In the genomic region with DNA sequence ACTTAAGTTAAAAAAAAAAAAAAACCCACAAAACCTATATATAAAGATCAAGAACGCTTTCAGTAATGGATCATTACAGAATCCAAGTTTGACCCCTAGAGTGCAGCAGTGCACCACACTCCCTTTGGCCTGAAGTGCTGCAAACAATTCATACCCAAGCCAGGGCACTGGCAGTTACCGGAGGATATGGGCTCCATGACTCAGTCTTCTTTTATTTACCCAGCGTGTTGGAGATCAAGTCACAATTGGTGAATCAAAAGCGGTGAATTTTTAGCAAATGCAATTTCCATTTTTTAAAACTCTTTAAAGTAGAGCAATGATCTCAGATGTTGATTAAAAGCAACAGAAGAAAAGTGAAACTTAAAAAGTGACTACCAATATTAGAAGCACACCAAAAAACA, we compare ENCODE assay signal across 8 cellular contexts. TPM values are rescaled to one million over a fixed set of nuclear protein-coding genes. Genes with fewer than 3 reads are reported as not detected.
DNase-seq lines count a peak whose midpoint lies in the region; ATAC-seq, FAIRE-seq and TF ChIP-seq lines count a peak whose summit lies in the region.

No MANE protein-coding gene starts in this region.

- no peak overlapping the region; the same call in 1 of the 2 replicates for H2AFZ ChIP-seq in Loucy (ENCODE audit: low read length)

- peaks cover 33% of the 10 kb centered on the region; the same call in 1 of the 2 replicates for H3K36me3 ChIP-seq in Loucy (ENCODE audit: insufficient read depth, low read length)

- H3K4me3 ChIP-seq in A549 (no peak overlapping the region; the same call in 2 of the 3 replicates), Loucy (ENCODE audit: low read length, poor library complexity, severe bottlenecking) (peak overlapping the region; percentile 36)

- peaks cover 13% of the 10 kb centered on the region; the same call in 1 of the 2 replicates for H3K79me2 ChIP-seq in Loucy (ENCODE audit: insufficient read depth, low read length)

- no peaks in the 10 kb centered on the region for H3K27me3 ChIP-seq in Loucy (ENCODE audit: insufficient read depth, low read length, poor library complexity, severe bottlenecking)

- peak; percentile 73 for FAIRE-seq in A549 (lab: Jason Lieb, UNC)
- FAIRE-seq in GM18507 (lab: Jason Lieb, UNC) = peak; percentile 83

- no peak for TF ChIP-seq POLR2A in A549 (IDR thresholded peaks at IDR 0.05; ENCODE audit: low read length)

- TF ChIP-seq EP300 in A549 (IDR thresholded peaks at IDR 0.05) = no peak

- ATAC-seq in A549 (peak; percentile 99), omental fat pad (ENCODE audit: low FRiP score) (peak; percentile 98)

- H3K9me2 ChIP-seq in Loucy (replicated peaks; ENCODE audit: low read depth, low read length) = no peaks in the 10 kb centered on the region

- DNase-seq in A549 (ENCODE audit: low read depth in 1 of 2, low spot score in 1 of 2) (peak; percentile 91 to 97), GM18507 (ENCODE audit: extremely low spot score, insufficient read length, low read depth) (peak; percentile 51), SK-MEL-5 (ENCODE audit: low read depth, low spot score) (peak; percentile 87), foreskin melanocyte (peak; percentile 72), omental fat pad (ENCODE audit: low spot score) (peak; percentile 55)
- peak; percentile 15 to 58 (median 28) for DNase-seq in activated naive CD4-positive, alpha-beta T cell (lab: John Stamatoyannopoulos, UW)

- H3K27ac ChIP-seq in A549 (peak overlapping the region in 1 of 2 experiments; percentile 8; a peak in 1 of 6 replicates), temporal lobe (ENCODE audit: low read depth, low read length) (peak overlapping the region; percentile 58)

- CTCF ChIA-PET in A549 (lab: Yijun Ruan, JAX) = interaction anchor here (0.6 to 17.2 kb wide), 58 partner anchors 9 to 602 kb away, joined by 3 to 417 read pairs (median 5); partner anchors contain the start of genes ABI3, GNGT2, PHB1 and ZNF652

- H3F3A ChIP-seq in Loucy (ENCODE audit: low read depth) = no peaks in the 10 kb centered on the region

- no peaks in the 10 kb centered on the region for H4K20me1 ChIP-seq in Loucy (ENCODE audit: insufficient read depth, low read length, poor library complexity, severe bottlenecking)

- H3K9ac ChIP-seq in Loucy (ENCODE audit: low read depth, low read length, poor library complexity, severe bottlenecking) = peak overlapping the region; percentile 28

- in situ Hi-C loops in SK-MEL-5 (cut with HindIII; ENCODE audit: low pct_unique_long_range_greater_than_20kb, low sequenced_read_pairs) = no loop called here

- WGBS in A549 (ENCODE audit: missing lambda C conversion rate) = 2% methylated on average over 4 of the region's 4 CpGs

- no peaks in the 10 kb centered on the region for H3K9me3 ChIP-seq in A549
- no peaks in the 10 kb centered on the region for H3K9me3 ChIP-seq in Loucy (ENCODE audit: insufficient read depth, low read depth, low read length)

- H3K4me2 ChIP-seq in A549 = peak overlapping the region; percentile 56
- H3K4me2 ChIP-seq in Loucy (ENCODE audit: low read depth, low read length, poor library complexity, severe bottlenecking) = peak overlapping the region; percentile 66

- TF ChIP-seq RAD21 in A549 (conservative IDR thresholded peaks at IDR 0.05 in 1 of 2, IDR thresholded peaks at IDR 0.05 in 1 of 2) = peak; percentile 99 to 100

- POLR2A ChIA-PET in A549 (lab: Yijun Ruan, JAX) = no interaction called here

- peaks cover 13% of the 10 kb centered on the region for H3K4me1 ChIP-seq in A549
- peaks cover 12% of the 10 kb centered on the region for H3K4me1 ChIP-seq in Loucy (ENCODE audit: insufficient read depth, low read length, poor library complexity, severe bottlenecking)

- TF ChIP-seq CTCF in A549 (IDR thresholded peaks at IDR 0.05) (peak; percentile 99), Loucy (conservative IDR thresholded peaks at IDR 0.05; ENCODE audit: low read length) (peak; percentile 94), omental fat pad (IDR thresholded peaks at IDR 0.05) (peak in 1 of 3 donors; percentile 12)

TF ChIP-seq in A549, 52 proteins besides CTCF, POLR2A, EP300 and RAD21:
- no peak for TF ChIP-seq ELK1 (IDR thresholded peaks at IDR 0.05; ENCODE audit: low read depth, low read length)
- TF ChIP-seq JUNB (IDR thresholded peaks at IDR 0.05) = 0 out of 2 replicates have a peak, but pooled peaks have one; percentile 18
- 0 out of 4 replicates have a peak, but pooled peaks of 1 of the 2 experiments have one; percentile 21 for TF ChIP-seq CEBPB (IDR thresholded peaks at IDR 0.05)
- TF ChIP-seq, protein P1, sequence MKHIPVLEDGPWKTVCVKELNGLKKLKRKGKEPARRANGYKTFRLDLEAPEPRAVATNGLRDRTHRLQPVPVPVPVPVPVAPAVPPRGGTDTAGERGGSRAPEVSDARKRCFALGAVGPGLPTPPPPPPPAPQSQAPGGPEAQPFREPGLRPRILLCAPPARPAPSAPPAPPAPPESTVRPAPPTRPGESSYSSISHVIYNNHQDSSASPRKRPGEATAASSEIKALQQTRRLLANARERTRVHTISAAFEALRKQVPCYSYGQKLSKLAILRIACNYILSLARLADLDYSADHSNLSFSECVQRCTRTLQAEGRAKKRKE (CRISPR knock-in tag; IDR thresholded peaks at IDR 0.05; ENCODE audit: low read depth) = no peak
- TF ChIP-seq TP53 (CRISPR knock-in tag; IDR thresholded peaks at IDR 0.05) = no peak
- TF ChIP-seq ZSCAN20 (CRISPR knock-in tag; IDR thresholded peaks at IDR 0.05) = no peak; the same call in 1 of the 2 replicates
- TF ChIP-seq SMC3 (IDR thresholded peaks at IDR 0.05) = peak; percentile 96
- TF ChIP-seq FOSL2 (IDR thresholded peaks at IDR 0.05) = 0 out of 2 replicates have a peak, but pooled peaks have one; percentile 43
- peak; percentile 82 for TF ChIP-seq FOSL2 (CRISPR knock-in tag; IDR thresholded peaks at IDR 0.05)
- no peak for TF ChIP-seq ZNF302 (CRISPR knock-in tag; IDR thresholded peaks at IDR 0.05)
- TF ChIP-seq, protein P2, sequence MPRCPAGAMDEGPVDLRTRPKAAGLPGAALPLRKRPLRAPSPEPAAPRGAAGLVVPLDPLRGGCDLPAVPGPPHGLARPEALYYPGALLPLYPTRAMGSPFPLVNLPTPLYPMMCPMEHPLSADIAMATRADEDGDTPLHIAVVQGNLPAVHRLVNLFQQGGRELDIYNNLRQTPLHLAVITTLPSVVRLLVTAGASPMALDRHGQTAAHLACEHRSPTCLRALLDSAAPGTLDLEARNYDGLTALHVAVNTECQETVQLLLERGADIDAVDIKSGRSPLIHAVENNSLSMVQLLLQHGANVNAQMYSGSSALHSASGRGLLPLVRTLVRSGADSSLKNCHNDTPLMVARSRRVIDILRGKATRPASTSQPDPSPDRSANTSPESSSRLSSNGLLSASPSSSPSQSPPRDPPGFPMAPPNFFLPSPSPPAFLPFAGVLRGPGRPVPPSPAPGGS (IDR thresholded peaks at IDR 0.05) = no peak

RNA-seq across cellular contexts. Expression of gene ZNF652, which starts 46.5 kb away (rescaled TPM):
- polyA plus RNA-seq in A549 (2011; rRNA removed) = 13.1 and 14.8 TPM in 2 replicates
- 2.8 and 3.4 TPM in 2 replicates for polyA plus RNA-seq in A549 (2012; cell fraction: cytosol; rRNA removed)
- 5.2 and 15.5 TPM in 2 replicates for polyA plus RNA-seq in A549 (2012; cell fraction: nucleus; rRNA removed)
- 5.5 to 5.7 TPM (median 5.5 TPM) in 3 replicates for polyA plus RNA-seq in A549 (2017; fragmentation: RNase III; extraction: RNeasy Plus Mini Kit Qiagen cat#74134 plus additional on column Dnase treatment)
- 39.4 and 46.5 TPM in 2 replicates for polyA minus RNA-seq in A549 (2011; rRNA and poly(A)+ RNA removed)
- 36.0 and 36.9 TPM in 2 replicates for total RNA-seq in SK-MEL-5 (2014; rRNA removed; shearing (Covaris generic))
- 16.8 and 17.5 TPM in 2 replicates for polyA plus RNA-seq in SK-MEL-5 (2015; cell fraction: cytosol; rRNA removed)
- 27.5 and 32.5 TPM in 2 replicates for polyA plus RNA-seq in SK-MEL-5 (2015; cell fraction: nucleus; rRNA removed)
- total RNA-seq in omental fat pad = 10 to 100 TPM; 22.9 to 50.0 (median 31.0) TPM
- 31.5 TPM for total RNA-seq in temporal lobe

Comparison
In these comparisons a context has a peak if more than half of its experiments do, and no peak if none do; other contexts are left out.
1. DNase-seq: peak in every context shown above with its lines; median percentile 94 in A549; 87 in SK-MEL-5; 72 in foreskin melanocyte; 55 in omental fat pad; 51 in GM18507; 28 in activated naive CD4-positive, alpha-beta T cell.